Comparison of ENCODE assay signal across 31 cellular contexts in the genomic region with DNA sequence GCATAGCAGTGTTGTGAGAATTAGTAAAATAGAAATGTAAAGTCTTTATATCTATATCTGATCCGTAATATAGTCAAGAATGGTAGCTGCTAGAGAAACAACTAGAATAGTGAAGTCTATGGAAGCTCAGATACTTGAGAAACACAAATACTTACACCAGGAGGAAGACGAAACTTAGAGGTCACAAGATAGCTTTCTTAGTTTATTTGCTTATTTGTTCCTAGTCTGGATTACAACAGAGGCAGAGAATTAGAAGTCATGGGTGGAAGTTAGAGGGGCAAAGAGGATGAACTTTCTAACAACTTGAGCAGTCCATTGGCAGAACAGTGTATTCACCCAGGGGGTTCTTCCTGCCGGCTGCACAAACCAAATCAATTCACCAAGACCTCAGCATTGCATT. TPM values are rescaled to one million over a fixed set of nuclear protein-coding genes. Genes with fewer than 3 reads are reported as not detected.
"Had no signal": no experiment of that assay in that cellular context is flagged by ENCODE, and none has a peak within 500 bp of the region (broad histone marks: within the 10 kb centered on the region; RNA-seq: fewer than 3 reads in every experiment).

No MANE protein-coding gene starts in this region.

- H3K27me3 ChIP-seq: brain microvascular endothelial cell, MG63, SJCRH30 had no signal

- H3K27ac Mint-ChIP-seq: activated CD4-positive, alpha-beta T cell treated with anti-CD3 and anti-CD28 coated beads, Interleukin-2, amount 10 ng/mL, durations not matched to agents 24 days and 14 days; activated CD8-positive, alpha-beta T cell treated with anti-CD3 and anti-CD28 coated beads for 36 hours; activated naive CD8-positive, alpha-beta T cell treated with anti-CD3 and anti-CD28 coated beads for 36 hours; activated T-helper 1 cell treated with anti-CD3 and anti-CD28 coated beads, Interleukin-12 subunit alpha, Interleukin-12 subunit beta, Interleukin-2, Interleukin-4 antibody, amounts not matched to agents 30 ng/mL and 10 ng/mL and 1 ng/mL, durations not matched to agents 14 hours and 24 hours and 36 hours; T-helper 1 cell treated with Interleukin-12 subunit alpha and Interleukin-12 subunit beta and Interleukin-4 antibody, amounts not matched to agents 30 μg/mL and 1 μg/mL, for 36 hours; T-helper 2 cell treated with Interferon-gamma antibody and Interleukin-4, amounts not matched to agents 5 μg/mL and 100 μg/mL, for 36 hours had no signal

- H3K9me3 Mint-ChIP-seq: activated CD4-positive, alpha-beta T cell treated with anti-CD3 and anti-CD28 coated beads, Interleukin-2, amount 10 ng/mL, durations not matched to agents 24 days and 14 days; activated CD8-positive, alpha-beta T cell treated with anti-CD3 and anti-CD28 coated beads for 36 hours; activated naive CD8-positive, alpha-beta T cell treated with anti-CD3 and anti-CD28 coated beads for 36 hours; activated T-cell treated with anti-CD3 and anti-CD28 coated beads, Interleukin-2, amount 50 U/mL, for 4 hours; activated T-helper 1 cell treated with anti-CD3 and anti-CD28 coated beads, Interleukin-12 subunit alpha, Interleukin-12 subunit beta, Interleukin-2, Interleukin-4 antibody, amounts not matched to agents 30 ng/mL and 10 ng/mL and 1 ng/mL, durations not matched to agents 14 hours and 24 hours and 36 hours; T-helper 1 cell treated with Interleukin-12 subunit alpha and Interleukin-12 subunit beta and Interleukin-4 antibody, amounts not matched to agents 30 μg/mL and 1 μg/mL, for 36 hours; T-helper 2 cell treated with Interferon-gamma antibody and Interleukin-4, amounts not matched to agents 5 μg/mL and 100 μg/mL, for 36 hours had no signal

- H3K4me1 ChIP-seq: SJCRH30 had no signal

- H3K27me3 Mint-ChIP-seq: activated CD4-positive, alpha-beta T cell treated with anti-CD3 and anti-CD28 coated beads, Interleukin-2, amount 10 ng/mL, durations not matched to agents 24 days and 14 days; activated CD8-positive, alpha-beta T cell treated with anti-CD3 and anti-CD28 coated beads for 36 hours had no signal

- H3K36me3 ChIP-seq: brain microvascular endothelial cell, MG63, SJCRH30 had no signal

- H3K36me3 Mint-ChIP-seq: activated naive CD8-positive, alpha-beta T cell treated with anti-CD3 and anti-CD28 coated beads for 36 hours had no signal

- H3K9me3 ChIP-seq: MG63, SJCRH30, SK-N-SH had no signal

- DNase-seq: activated CD4-positive, alpha-beta T cell treated with anti-CD3 and anti-CD28 coated beads, Interleukin-2, amount 10 ng/mL, durations not matched to agents 24 days and 14 days; activated CD4-positive, alpha-beta T cell treated with anti-CD3 and anti-CD28 coated beads, Interleukin-2, amount 50 U/mL, for 4 hours; activated CD8-positive, alpha-beta T cell treated with anti-CD3 and anti-CD28 coated beads for 36 hours; activated naive CD4-positive, alpha-beta T cell; activated naive CD4-positive, alpha-beta T cell treated with anti-CD3 and anti-CD28 coated beads, Interleukin-2, amount 50 U/mL, for 16 hours; activated naive CD8-positive, alpha-beta T cell treated with anti-CD3 and anti-CD28 coated beads for 36 hours; activated T-cell treated with anti-CD3 and anti-CD28 coated beads for 4 hours; activated T-cell treated with anti-CD3 and anti-CD28 coated beads, Interleukin-2, amount 50 U/mL, for 4 hours; amniotic stem cell; aorta; brain microvascular endothelial cell; central memory CD4-positive, alpha-beta T cell; Kasumi-1; KBM-7; NCI-H1048; NCI-H1105 treated with DMSO at 0.1 percent for 48 hours; NCI-H1436; NCI-H1694; NCI-H1930; NCI-H345; NCI-H524 treated with DMSO at 0.1 percent for 48 hours; SHP77; SJCRH30; SK-N-SH had no signal

- ATAC-seq: activated CD8-positive, alpha-beta T cell treated with anti-CD3 and anti-CD28 coated beads for 36 hours; activated T-cell treated with anti-CD3 and anti-CD28 coated beads, Interleukin-2, amount 50 U/mL, for 4 hours; Panc1 had no signal

- H3K4me3 ChIP-seq: MG63, SJCRH30 had no signal

- H3K4me3 Mint-ChIP-seq: activated CD4-positive, alpha-beta T cell treated with anti-CD3 and anti-CD28 coated beads, Interleukin-2, amount 10 ng/mL, durations not matched to agents 24 days and 14 days; activated naive CD8-positive, alpha-beta T cell treated with anti-CD3 and anti-CD28 coated beads for 36 hours; activated T-cell treated with anti-CD3 and anti-CD28 coated beads, Interleukin-2, amount 50 U/mL, for 4 hours; activated T-helper 1 cell treated with anti-CD3 and anti-CD28 coated beads, Interleukin-12 subunit alpha, Interleukin-12 subunit beta, Interleukin-2, Interleukin-4 antibody, amounts not matched to agents 30 ng/mL and 10 ng/mL and 1 ng/mL, durations not matched to agents 14 hours and 24 hours and 36 hours; T-helper 1 cell treated with Interleukin-12 subunit alpha and Interleukin-12 subunit beta and Interleukin-4 antibody, amounts not matched to agents 30 μg/mL and 1 μg/mL, for 36 hours had no signal

- H3K27ac ChIP-seq: brain microvascular endothelial cell, SJCRH30 had no signal

RNA-seq across cellular contexts. Expression of gene GNGT2, which starts 13.9 kb away (rescaled TPM):
- total RNA-seq: NCI-H460 had no signal

RNA-seq across cellular contexts. Expression of gene ABI3, which starts 14.0 kb away (rescaled TPM):
- total RNA-seq: NCI-H460 had no signal

RNA-seq across cellular contexts. Expression of gene PHOSPHO1, which starts 34.1 kb away (rescaled TPM):
- total RNA-seq: activated CD4-positive, alpha-beta T cell treated with anti-CD3 and anti-CD28 coated beads, Interleukin-2, amount 10 ng/mL, durations not matched to agents 24 days and 14 days; activated CD8-positive, alpha-beta memory T cell treated with anti-CD3 and anti-CD28 coated beads for 36 hours; activated CD8-positive, alpha-beta T cell treated with anti-CD3 and anti-CD28 coated beads for 36 hours; activated naive CD8-positive, alpha-beta T cell treated with anti-CD3 and anti-CD28 coated beads for 36 hours; activated T-helper 1 cell treated with anti-CD3 and anti-CD28 coated beads, Interleukin-12 subunit alpha, Interleukin-12 subunit beta, Interleukin-2, Interleukin-4 antibody, amounts not matched to agents 30 ng/mL and 10 ng/mL and 1 ng/mL, durations not matched to agents 14 hours and 24 hours and 36 hours; NCI-H460; SJCRH30 had no signal
- polyA plus RNA-seq: SK-N-SH had no signal
